Comparison of ENCODE assay signal across 10 cellular contexts in genomic region chr5:159104058-159104651, GRCh38. TPM values are rescaled to one million over a fixed set of nuclear protein-coding genes. Genes with fewer than 3 reads are reported as not detected.
DNase-seq lines count a peak whose midpoint lies in the region; TF ChIP-seq lines count a peak whose summit lies in the region.
"Had no signal": no experiment of that assay in that cellular context is flagged by ENCODE, and none has a peak within 500 bp of the region (broad histone marks: within the 10 kb centered on the region; RNA-seq: fewer than 3 reads in every experiment).

No MANE protein-coding gene starts in this region.

- no peaks in the 10 kb centered on the region for H3K9me3 Mint-ChIP-seq in endothelial cell (ENCODE audit: unreplicated experiment)
- no peaks in the 10 kb centered on the region for H3K9me3 Mint-ChIP-seq in Calu3 (ENCODE audit: low read depth, unreplicated experiment)

- H3K4me3 Mint-ChIP-seq in endothelial cell (ENCODE audit: unreplicated experiment) (peak overlapping the region; percentile 93), Calu3 (ENCODE audit: low read depth, unreplicated experiment) (no peak overlapping the region)

- H2BK15ac ChIP-seq in mesendoderm (replicated peaks; ENCODE audit: low read depth): no peak overlapping the region

- WGBS in mesendoderm (ENCODE audit: extremely low coverage, insufficient coverage, low lambda C conversion rate): no CpG with 5 or more reads among the region's 41 CpGs

- no peak overlapping the region for H2BK120ac ChIP-seq in mesendoderm (ENCODE audit: low read depth, low read length)

- H3K4me1 Mint-ChIP-seq in endothelial cell (ENCODE audit: unreplicated experiment) (peaks cover 29% of the 10 kb centered on the region), Calu3 (ENCODE audit: low read depth, unreplicated experiment) (peaks cover 17% of the 10 kb centered on the region)

- H3K27ac ChIP-seq in 22Rv1 (no peak overlapping the region), mesendoderm (ENCODE audit: low read depth, low read length) (no peak overlapping the region), MM.1S (ENCODE audit: low read length) (no peak overlapping the region)

- H3K4me3 ChIP-seq in mesendoderm (ENCODE audit: low read length) (no peak overlapping the region), MM.1S (ENCODE audit: low read length) (no peak overlapping the region)

- H3K4me2 ChIP-seq in mesendoderm (ENCODE audit: low read length) (peak overlapping the region; percentile 72), MM.1S (ENCODE audit: low read depth, low read length) (no peak overlapping the region)

- no peak overlapping the region for H3K4ac ChIP-seq in mesendoderm (ENCODE audit: low read depth, low read length)

- H3K4me1 ChIP-seq in mesendoderm (ENCODE audit: control insufficient read depth, low read depth, low read length) (peaks cover 4% of the 10 kb centered on the region), MM.1S (ENCODE audit: low read length) (peaks cover 5% of the 10 kb centered on the region; the same call in 1 of the 2 replicates)

- no peak overlapping the region for H2BK5ac ChIP-seq in mesendoderm (ENCODE audit: low read length)

- H3K27me3 Mint-ChIP-seq in endothelial cell (ENCODE audit: unreplicated experiment) (peaks cover 35% of the 10 kb centered on the region), Calu3 (ENCODE audit: unreplicated experiment) (peaks cover 94% of the 10 kb centered on the region)

- no peak overlapping the region for H4K8ac ChIP-seq in mesendoderm (ENCODE audit: low read depth, low read length)

- H2AFZ ChIP-seq in MM.1S (ENCODE audit: low read length): no peak overlapping the region

- DNase-seq in HCEC 1CT: peak; percentile 43
- peak; percentile 63 for DNase-seq in endothelial cell (ENCODE audit: low spot score)
- DNase-seq in mesendoderm: peak; percentile 74
- no peak for DNase-seq in SKM-1 (lab: John Stamatoyannopoulos, UW; ENCODE audit: unreplicated experiment)
- DNase-seq in MM.1S: no peak
- no peak for DNase-seq in activated gamma-delta T cell treated with Interleukin-2 at 50 U/mL for 16 hours
- no peak for DNase-seq in Calu3
- DNase-seq: activated CD4-positive, alpha-beta T cell treated with anti-CD3 and anti-CD28 coated beads for 4 hours had no signal

- H3K18ac ChIP-seq in mesendoderm (ENCODE audit: low read length): no peak overlapping the region

- TF ChIP-seq CTCF in 22Rv1 (IDR thresholded peaks at IDR 0.05) (peak; percentile 27), endothelial cell (IDR thresholded peaks at IDR 0.05; ENCODE audit: unreplicated experiment) (no peak), MM.1S (IDR thresholded peaks at IDR 0.05; ENCODE audit: low read length) (no peak), Calu3 (IDR thresholded peaks at IDR 0.05; ENCODE audit: unreplicated experiment) (no peak)

- H3F3A ChIP-seq in MM.1S (ENCODE audit: insufficient read depth, low read length): no peaks in the 10 kb centered on the region

- no peak overlapping the region for H3K23ac ChIP-seq in mesendoderm (ENCODE audit: low read length)

- BruUV-seq in Calu3 (replicated peaks; lab: Mats Ljungman, UMichigan): no TSS peak

- no peaks in the 10 kb centered on the region for H3K9me2 ChIP-seq in MM.1S (replicated peaks; ENCODE audit: insufficient read depth, low read length)

- H3K36me3 ChIP-seq in mesendoderm (ENCODE audit: control insufficient read depth, insufficient read depth, low read length): no peaks in the 10 kb centered on the region
- H3K36me3 ChIP-seq in MM.1S (replicated peaks; ENCODE audit: insufficient read depth, low read length): no peaks in the 10 kb centered on the region

- H3K9me3 ChIP-seq in MM.1S (replicated peaks; ENCODE audit: insufficient read depth, low read length): no peaks in the 10 kb centered on the region

- H3K27ac Mint-ChIP-seq in endothelial cell (ENCODE audit: unreplicated experiment) (no peak overlapping the region), Calu3 (ENCODE audit: unreplicated experiment) (no peak overlapping the region)

- no peak overlapping the region for H2AK5ac ChIP-seq in mesendoderm (ENCODE audit: low read length)

- H4K20me1 ChIP-seq in MM.1S (ENCODE audit: insufficient read depth, low read length): no peaks in the 10 kb centered on the region

- H3K27me3 ChIP-seq in mesendoderm (ENCODE audit: insufficient read depth, low read length, poor library complexity): peaks cover 50% of the 10 kb centered on the region
- peaks cover 37% of the 10 kb centered on the region for H3K27me3 ChIP-seq in MM.1S (replicated peaks; ENCODE audit: insufficient read depth, low read length)

- no peaks in the 10 kb centered on the region for H3K79me1 ChIP-seq in mesendoderm (ENCODE audit: low read length)

- H3K79me2 ChIP-seq in mesendoderm (ENCODE audit: control insufficient read depth, insufficient read depth, low read length) (no peaks in the 10 kb centered on the region), MM.1S (ENCODE audit: low read length) (no peaks in the 10 kb centered on the region)

- CTCF ChIA-PET in Calu3 (lab: Charles Lee): no interaction called here

- H3K36me3 Mint-ChIP-seq in endothelial cell (ENCODE audit: low read depth, unreplicated experiment) (no peaks in the 10 kb centered on the region), Calu3 (ENCODE audit: insufficient read depth, unreplicated experiment) (peaks cover 5% of the 10 kb centered on the region)

- no peak overlapping the region for H4K5ac ChIP-seq in mesendoderm (ENCODE audit: low read length)

- intact Hi-C loops in Calu3 (cut with micrococcal nuclease; ENCODE audit: unreplicated experiment): loop anchor here (10.0 kb wide), 1 partner anchor 159 kb away; no protein-coding TSS in a partner anchor

- peak overlapping the region; percentile 25 for H3K9ac ChIP-seq in mesendoderm (ENCODE audit: low read length)
- H3K9ac ChIP-seq in MM.1S (ENCODE audit: low read length): no peak overlapping the region

- H3K56ac ChIP-seq in mesendoderm (ENCODE audit: low read length): peak overlapping the region; percentile 68

RNA-seq across cellular contexts. Expression of gene EBF1, which starts 4.4 kb away (rescaled TPM):
- total RNA-seq in endothelial cell (ENCODE audit: unreplicated experiment) (8.4 TPM), Calu3 (2022) (not detected in 2 replicates)
- polyA plus RNA-seq in mesendoderm (2013, experiment 1 of 2): 0.06 TPM
- polyA plus RNA-seq in mesendoderm (2013, experiment 2 of 2): 0.11 TPM
- polyA plus RNA-seq: CD14-positive monocyte had no signal

Comparison
In these comparisons a context has a peak if more than half of its experiments do, and no peak if none do; other contexts are left out.
1. DNase-seq: peak in HCEC 1CT (single experiment), endothelial cell (single experiment) and mesendoderm (single experiment); none in SKM-1 (single experiment), MM.1S (single experiment), activated gamma-delta T cell treated with Interleukin-2 at 50 U/mL for 16 hours (single experiment) and Calu3 (single experiment).